ENCODE assay signal across 35 cellular contexts in genomic region chr14:35643513-35643912, GRCh38.
"Had no signal": no experiment of that assay in that cellular context is flagged by ENCODE, and none has a peak within 500 bp of the region (broad histone marks: within the 10 kb centered on the region; RNA-seq: fewer than 3 reads in every experiment).

No MANE protein-coding gene starts in this region.

- H3K4me3 ChIP-seq: MG63 had no signal

- H3K27me3 ChIP-seq: MG63 had no signal

- H3K9me3 ChIP-seq: MG63 had no signal

- H3K36me3 ChIP-seq: MG63 had no signal

- DNase-seq: Karpas-422, Kasumi-1, MG63, MM.1S, MV-4-11, NCI-H1048, NCI-H1092, NCI-H1092 treated with DMSO at 0.1 percent for 48 hours, NCI-H1105, NCI-H1105 treated with DMSO at 0.1 percent for 48 hours, NCI-H1417, NCI-H1417 treated with DMSO at 0.1 percent for 48 hours, NCI-H1436, NCI-H1436 treated with DMSO at 0.1 percent for 48 hours, NCI-H146, NCI-H1694, NCI-H1694 treated with DMSO at 0.1 percent for 48 hours, NCI-H187, NCI-H187 treated with DMSO at 0.1 percent for 48 hours, NCI-H1930, NCI-H2029, NCI-H2029 treated with DMSO at 0.1 percent for 48 hours, NCI-H2081, NCI-H2081 treated with DMSO at 0.1 percent for 48 hours, NCI-H2107, NCI-H2171, NCI-H2171 treated with DMSO at 0.1 percent for 48 hours, NCI-H2227 treated with DMSO at 0.1 percent for 48 hours, NCI-H226, NCI-H345, NCI-H446, NCI-H446 treated with DMSO at 0.1 percent for 48 hours, NCI-H510A, NCI-H510A treated with DMSO at 0.1 percent for 48 hours, NCI-H524 had no signal
